Comparison of ENCODE assay signal across 17 cellular contexts in genomic region chr2:196105956-196106355, GRCh38. TPM values are rescaled to one million over a fixed set of nuclear protein-coding genes. Genes with fewer than 3 reads are reported as not detected.
DNase-seq lines count a peak whose midpoint lies in the region; ATAC-seq, FAIRE-seq and TF ChIP-seq lines count a peak whose summit lies in the region.
"Had no signal": no experiment of that assay in that cellular context is flagged by ENCODE, and none has a peak within 500 bp of the region (broad histone marks: within the 10 kb centered on the region; RNA-seq: fewer than 3 reads in every experiment).

No MANE protein-coding gene starts in this region.

- H3K9ac ChIP-seq in SK-N-MC (ENCODE audit: insufficient read length) (peak overlapping the region; percentile 33), endothelial cell of umbilical vein (replicated peaks; ENCODE audit: extremely low read depth, insufficient read depth, low read length) (no peak overlapping the region)

- H3K27me3 Mint-ChIP-seq in IgD-negative memory B cell (no peaks in the 10 kb centered on the region), T-helper 17 cell (no peaks in the 10 kb centered on the region)

- no peak for TF ChIP-seq POLR2A in endothelial cell of umbilical vein (IDR thresholded peaks at IDR 0.05; ENCODE audit: low read depth, low read length)
- TF ChIP-seq POLR2A in breast epithelium (IDR thresholded peaks at IDR 0.05), result no peak

- H3K27ac ChIP-seq in SK-N-MC, result peak overlapping the region; percentile 61
- no peak overlapping the region for H3K27ac ChIP-seq in endothelial cell of umbilical vein (ENCODE audit: insufficient read depth, low read depth, low read length)
- H3K27ac ChIP-seq in breast epithelium, result no peak overlapping the region
- H3K27ac ChIP-seq: esophagus muscularis mucosa, left lung, testis had no signal

- BruUV-seq in endothelial cell of umbilical vein (replicated peaks; lab: Mats Ljungman, UMichigan), result no TSS peak

- dilution Hi-C loops in endothelial cell of umbilical vein (cut with MboI; ENCODE audit: extremely low pct_ligation_motif_present, low sequenced_read_pairs), result no loop called here

- no peaks in the 10 kb centered on the region for H3K36me3 ChIP-seq in SK-N-MC (ENCODE audit: insufficient read depth, low read length)
- no peaks in the 10 kb centered on the region for H3K36me3 ChIP-seq in endothelial cell of umbilical vein (ENCODE audit: control insufficient read depth in 2 of 2, extremely low read depth in 1 of 2, insufficient read depth in 2 of 2, low read length in 2 of 2)
- no peaks in the 10 kb centered on the region for H3K36me3 ChIP-seq in breast epithelium
- H3K36me3 ChIP-seq: esophagus muscularis mucosa, left lung, MG63 had no signal

- H3K27ac Mint-ChIP-seq in IgD-negative memory B cell (peak overlapping the region in 1 of 3 donors; percentile 74), T-helper 17 cell (no peak overlapping the region)

- FAIRE-seq in endothelial cell of umbilical vein (lab: Jason Lieb, UNC), result peak; percentile 59

- peak overlapping the region; percentile 77 for H2AFZ ChIP-seq in endothelial cell of umbilical vein (ENCODE audit: low read depth, low read length)

- H3K36me3 Mint-ChIP-seq in IgD-negative memory B cell (no peaks in the 10 kb centered on the region), T-helper 17 cell (ENCODE audit: low read depth) (peaks cover 2% of the 10 kb centered on the region)

- H3K4me1 Mint-ChIP-seq in IgD-negative memory B cell, result peaks cover 34 to 49% (median 41%) of the 10 kb centered on the region in 3 donors
- peaks cover 12% of the 10 kb centered on the region for H3K4me1 Mint-ChIP-seq in T-helper 17 cell

- intact Hi-C loops in endothelial cell of umbilical vein (cut with micrococcal nuclease), result no loop called here
- intact Hi-C loops in breast epithelium (cut with DNase I; ENCODE audit: low total_unique reads), result no loop called here

- DNase-seq in AML-193 (lab: John Stamatoyannopoulos, UW), result peak; percentile 22 to 46
- DNase-seq in SK-N-MC (ENCODE audit: low read depth, low spot score), result no peak
- peak; percentile 63 for DNase-seq in endothelial cell of umbilical vein (ENCODE audit: low read depth, low spot score)
- no peak for DNase-seq in T-helper 17 cell
- no peak for DNase-seq in medulla oblongata (ENCODE audit: extremely low spot score)
- DNase-seq in breast epithelium (ENCODE audit: low spot score in 2 of 2), result no peak
- DNase-seq: amniotic stem cell, DMS79 treated with DMSO at 0.1 percent for 48 hours, left lung, MG63, NCI-H2107, NCI-H748 treated with DMSO at 0.1 percent for 48 hours, Right ventricle myocardium superior, testis had no signal

- H3K9me3 Mint-ChIP-seq in IgD-negative memory B cell, result no peaks in the 10 kb centered on the region

- POLR2A ChIA-PET in endothelial cell of umbilical vein (lab: Charles Lee), result no interaction called here

- H3K9me3 ChIP-seq in SK-N-MC (ENCODE audit: low read depth, low read length) (no peaks in the 10 kb centered on the region), endothelial cell of umbilical vein (replicated peaks; ENCODE audit: control insufficient read depth, insufficient read depth, low read length) (no peaks in the 10 kb centered on the region), T-helper 17 cell (ENCODE audit: control insufficient read depth, low read length, poor library complexity, severe bottlenecking) (no peaks in the 10 kb centered on the region), breast epithelium (no peaks in the 10 kb centered on the region)
- H3K9me3 ChIP-seq: esophagus muscularis mucosa, left lung, MG63, testis had no signal

- no peaks in the 10 kb centered on the region for H3K79me2 ChIP-seq in endothelial cell of umbilical vein (ENCODE audit: control insufficient read depth, insufficient read depth, low read length)

- H4K20me1 ChIP-seq in endothelial cell of umbilical vein (replicated peaks; ENCODE audit: control insufficient read depth, extremely low read depth, insufficient read depth, low read length), result no peaks in the 10 kb centered on the region

- TF ChIP-seq CTCF in endothelial cell of umbilical vein (IDR thresholded peaks at IDR 0.05; ENCODE audit: extremely low read depth in 1 of 2, insufficient read depth in 1 of 2, low read depth in 1 of 2, low read length in 2 of 2) (no peak), breast epithelium (IDR thresholded peaks at IDR 0.05) (no peak)

- no peaks in the 10 kb centered on the region for H3K9me1 ChIP-seq in endothelial cell of umbilical vein (replicated peaks; ENCODE audit: control insufficient read depth, extremely low read depth, insufficient read depth, low read length)

- H3K27me3 ChIP-seq in endothelial cell of umbilical vein (ENCODE audit: control insufficient read depth in 2 of 2, insufficient read depth in 2 of 2, low read length in 2 of 2) (no peaks in the 10 kb centered on the region), breast epithelium (no peaks in the 10 kb centered on the region)
- H3K27me3 ChIP-seq: esophagus muscularis mucosa, left lung, MG63, testis had no signal

- H3K4me3 Mint-ChIP-seq in IgD-negative memory B cell (peak overlapping the region in 3 of 4 donors; percentile 44 to 91 (median 48)), T-helper 17 cell (no peak overlapping the region)

- H3K4me2 ChIP-seq in endothelial cell of umbilical vein (ENCODE audit: insufficient read depth, low read length), result peak overlapping the region; percentile 25

- H3K4me1 ChIP-seq in endothelial cell of umbilical vein (ENCODE audit: control insufficient read depth, extremely low read depth, insufficient read depth, low read length), result peaks cover 6% of the 10 kb centered on the region
- H3K4me1 ChIP-seq in breast epithelium, result no peaks in the 10 kb centered on the region
- H3K4me1 ChIP-seq: esophagus muscularis mucosa, left lung, testis had no signal

- H3K4me3 ChIP-seq in SK-N-MC, result peak overlapping the region; percentile 29
- no peak overlapping the region for H3K4me3 ChIP-seq in endothelial cell of umbilical vein (replicated peaks in 1 of 3; ENCODE audit: insufficient read depth in 1 of 3, low read depth in 1 of 3, low read length in 3 of 3)
- no peak overlapping the region for H3K4me3 ChIP-seq in breast epithelium
- H3K4me3 ChIP-seq: esophagus muscularis mucosa, left lung, MG63, testis had no signal

- ATAC-seq in T-helper 17 cell (no peak), HG03442 (IDR thresholded peaks at IDR 0.05; ENCODE audit: unreplicated experiment) (no peak)
- ATAC-seq: left lung had no signal

- CTCF ChIA-PET in endothelial cell of umbilical vein (lab: Charles Lee), result no interaction called here

TF ChIP-seq in endothelial cell of umbilical vein, 7 proteins besides CTCF, POLR2A, EP300 and RAD21:
- TF ChIP-seq EZH2 (IDR thresholded peaks at IDR 0.05; ENCODE audit: borderline replicate concordance, low read depth, low read length, severe bottlenecking) (no peak), FOS (IDR thresholded peaks at IDR 0.05; ENCODE audit: borderline replicate concordance, insufficient read depth, low read length) (no peak), JUN (IDR thresholded peaks at IDR 0.05; ENCODE audit: borderline replicate concordance, insufficient read depth, insufficient read length, low read depth) (no peak), MYC (IDR thresholded peaks at IDR 0.05; ENCODE audit: low read depth, low read length) (no peak), POLR2AphosphoS5 (IDR thresholded peaks at IDR 0.05; ENCODE audit: insufficient read depth, low read depth, low read length) (no peak), GATA2 (IDR thresholded peaks at IDR 0.05; ENCODE audit: insufficient read depth, insufficient read length, low read depth, low read length) (no peak)
- TF ChIP-seq, protein P1, sequence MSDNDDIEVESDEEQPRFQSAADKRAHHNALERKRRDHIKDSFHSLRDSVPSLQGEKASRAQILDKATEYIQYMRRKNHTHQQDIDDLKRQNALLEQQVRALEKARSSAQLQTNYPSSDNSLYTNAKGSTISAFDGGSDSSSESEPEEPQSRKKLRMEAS (IDR thresholded peaks at IDR 0.05; ENCODE audit: insufficient read depth, insufficient read length), result no peak
TF ChIP-seq in endothelial cell of umbilical vein: peak in this region for 0.

RNA-seq across cellular contexts. Expression of gene DNAH7, which starts 37.3 kb away (rescaled TPM):
- 0.11 TPM for polyA plus RNA-seq in IgD-negative memory B cell
- 0.05 and 0.24 TPM in 2 replicates for total RNA-seq in endothelial cell of umbilical vein
- polyA plus RNA-seq in endothelial cell of umbilical vein, result 0.15 TPM in 1 of 2 replicates, not detected in the other
- polyA plus RNA-seq in endothelial cell of umbilical vein (2011; cell fraction: cytosol; rRNA removed), result 0.13 TPM in 1 of 2 replicates, not detected in the other
- 0.10 and 0.13 TPM in 2 replicates for polyA plus RNA-seq in endothelial cell of umbilical vein (2011; cell fraction: nucleus; rRNA removed)
- not detected in 2 replicates for polyA plus RNA-seq in endothelial cell of umbilical vein (2012)
- 0.05 TPM in 1 of 2 replicates, not detected in the other for polyA minus RNA-seq in endothelial cell of umbilical vein
- polyA minus RNA-seq in endothelial cell of umbilical vein (2011; cell fraction: cytosol; rRNA and poly(A)+ RNA removed), result not detected
- polyA minus RNA-seq in endothelial cell of umbilical vein (2011; cell fraction: nucleus; rRNA and poly(A)+ RNA removed), result 0.48 and 0.77 TPM in 2 replicates
- under 1 TPM in 1 of 2 donors, not detected in 1; 0.37 TPM for total RNA-seq in T-helper 17 cell
- total RNA-seq in breast epithelium, result 10 to 100 TPM in 1 of 3 donors, 1 to 10 TPM in 2; 1.3 to 10.5 (median 7.2) TPM

Comparison
In these comparisons a context has a peak if more than half of its experiments do, and no peak if none do; other contexts are left out.
1. DNase-seq: peak in AML-193 (2 of 2) and endothelial cell of umbilical vein (single experiment); none in SK-N-MC (single experiment), T-helper 17 cell (0 of 3), medulla oblongata (single experiment) and breast epithelium (0 of 2).